10 cellular contexts compared by ENCODE assay signal in genomic region chr12:42588308-42588836, GRCh38. TPM values are rescaled to one million over a fixed set of nuclear protein-coding genes. Genes with fewer than 3 reads are reported as not detected.
A peak's percentile ranks its signal among the peaks of the same experiment; 100 is the strongest.
DNase-seq lines count a peak whose midpoint lies in the region; ATAC-seq, FAIRE-seq and TF ChIP-seq lines count a peak whose summit lies in the region.
"Had no signal": no experiment of that assay in that cellular context is flagged by ENCODE, and none has a peak within 500 bp of the region (broad histone marks: within the 10 kb centered on the region; RNA-seq: fewer than 3 reads in every experiment).

No MANE protein-coding gene starts in this region.

- H3K79me1 ChIP-seq in mesenchymal stem cell (replicated peaks; ENCODE audit: low read length, poor library complexity, severe bottlenecking): peaks cover 2% of the 10 kb centered on the region

- H3K9me3 Mint-ChIP-seq in activated T-cell treated with anti-CD3 and anti-CD28 coated beads, Interleukin-2, amount 50 U/mL, for 4 hours: no peaks in the 10 kb centered on the region

- no peak overlapping the region for H2AFZ ChIP-seq in mesenchymal stem cell (ENCODE audit: low read depth, low read length)

- H2BK12ac ChIP-seq in mesenchymal stem cell (ENCODE audit: low read length in 2 of 2): no peak overlapping the region

- no peak for DNase-seq in activated T-cell treated with anti-CD3 and anti-CD28 coated beads, Interleukin-2, amount 50 U/mL, for 4 hours
- DNase-seq in activated T-cell treated with anti-CD3 and anti-CD28 coated beads, Interleukin-2, amount 50 U/mL, for 1 hour: no peak
- no peak for DNase-seq in bronchial epithelial cell (ENCODE audit: low read depth)
- peak; percentile 16 for DNase-seq in mesenchymal stem cell
- no peak for DNase-seq in upper lobe of left lung
- DNase-seq in NCI-H2227 (lab: John Stamatoyannopoulos, UW; ENCODE audit: unreplicated experiment): no peak
- no peak for DNase-seq in NCI-H1694 (lab: John Stamatoyannopoulos, UW)
- DNase-seq: effector memory CD4-positive, alpha-beta T cell had no signal

- TF ChIP-seq POLR2A in upper lobe of left lung (IDR thresholded peaks at IDR 0.05): no peak

- peaks cover 57% of the 10 kb centered on the region for H3K27me3 Mint-ChIP-seq in activated T-cell treated with anti-CD3 and anti-CD28 coated beads, Interleukin-2, amount 50 U/mL, for 4 hours (ENCODE audit: low read depth)

- H3K4me3 Mint-ChIP-seq in activated T-cell treated with anti-CD3 and anti-CD28 coated beads, Interleukin-2, amount 50 U/mL, for 4 hours: peak overlapping the region; percentile 54

- no peak overlapping the region for H3K4ac ChIP-seq in mesenchymal stem cell (ENCODE audit: low read depth in 1 of 2, low read length in 2 of 2)

- peaks cover 15% of the 10 kb centered on the region for H3K4me1 Mint-ChIP-seq in activated T-cell treated with anti-CD3 and anti-CD28 coated beads, Interleukin-2, amount 50 U/mL, for 4 hours (ENCODE audit: low read depth)

- 10% methylated on average over 11 of the region's 11 CpGs for WGBS in mesenchymal stem cell
- 11 to 13% methylated on average over 11 of the region's 11 CpGs for WGBS in upper lobe of left lung, 2 donors

- H2BK120ac ChIP-seq in mesenchymal stem cell (ENCODE audit: low read depth, low read length): no peak overlapping the region

- H3K18ac ChIP-seq in mesenchymal stem cell (ENCODE audit: low read depth in 1 of 2, low read length in 2 of 2): no peak overlapping the region

- ATAC-seq in activated T-cell treated with anti-CD3 and anti-CD28 coated beads, Interleukin-2, amount 50 U/mL, for 4 hours: no peak
- ATAC-seq in upper lobe of left lung (ENCODE audit: low FRiP score in 2 of 2): no peak
- ATAC-seq in GM19395 (IDR thresholded peaks at IDR 0.05; ENCODE audit: unreplicated experiment): no peak

- no peak overlapping the region for H2BK15ac ChIP-seq in mesenchymal stem cell (ENCODE audit: low read depth, poor library complexity, severe bottlenecking)

- H3K36me3 ChIP-seq in bronchial epithelial cell (ENCODE audit: control insufficient read depth, insufficient read depth, low read length): no peaks in the 10 kb centered on the region
- H3K36me3 ChIP-seq in mesenchymal stem cell (ENCODE audit: control insufficient read depth in 1 of 2, insufficient read depth in 2 of 2, low read depth in 1 of 2, low read length in 2 of 2): peaks cover 6% of the 10 kb centered on the region in 2 experiments
- H3K36me3 ChIP-seq in upper lobe of left lung: no peaks in the 10 kb centered on the region

- no peak for TF ChIP-seq CTCF in bronchial epithelial cell (IDR thresholded peaks at IDR 0.05; ENCODE audit: insufficient read depth, low read length, severe bottlenecking)
- no peak for TF ChIP-seq CTCF in upper lobe of left lung (IDR thresholded peaks at IDR 0.05)

- H3K9ac ChIP-seq in mesenchymal stem cell (ENCODE audit: low read length): peak overlapping the region; percentile 87

- no peak for TF ChIP-seq EP300 in upper lobe of left lung (IDR thresholded peaks at IDR 0.05)

- no peaks in the 10 kb centered on the region for H3K9me3 ChIP-seq in mesenchymal stem cell (ENCODE audit: control insufficient read depth, low read length)
- no peaks in the 10 kb centered on the region for H3K9me3 ChIP-seq in upper lobe of left lung

- H2AK5ac ChIP-seq in mesenchymal stem cell (ENCODE audit: low read length, severe bottlenecking): no peak overlapping the region

- H3K14ac ChIP-seq in mesenchymal stem cell (ENCODE audit: low read length in 2 of 2): no peak overlapping the region

- no peaks in the 10 kb centered on the region for H3K27me3 ChIP-seq in bronchial epithelial cell (ENCODE audit: control insufficient read depth, insufficient read depth, low read length)
- no peaks in the 10 kb centered on the region for H3K27me3 ChIP-seq in mesenchymal stem cell (ENCODE audit: control insufficient read depth in 1 of 2, insufficient read depth in 1 of 2, low read length in 2 of 2)
- peaks cover 0 to 6% (median 0%) of the 10 kb centered on the region in 4 donors for H3K27me3 ChIP-seq in upper lobe of left lung

- no peaks in the 10 kb centered on the region for H3K36me3 Mint-ChIP-seq in activated T-cell treated with anti-CD3 and anti-CD28 coated beads, Interleukin-2, amount 50 U/mL, for 4 hours (ENCODE audit: insufficient read depth)

- H2BK5ac ChIP-seq in mesenchymal stem cell (ENCODE audit: low read depth, low read length, poor library complexity, severe bottlenecking): peak overlapping the region; percentile 97

- peaks cover 11% of the 10 kb centered on the region for H3K4me1 ChIP-seq in mesenchymal stem cell (ENCODE audit: control insufficient read depth, insufficient read depth, low read depth, low read length)
- H3K4me1 ChIP-seq in upper lobe of left lung: peaks cover 5 to 63% (median 30%) of the 10 kb centered on the region in 4 donors

- peak overlapping the region; percentile 78 for H3K27ac ChIP-seq in mesenchymal stem cell (ENCODE audit: low read length, poor library complexity, severe bottlenecking)
- H3K27ac ChIP-seq in upper lobe of left lung: peak overlapping the region in 3 of 4 donors; percentile 25 to 85 (median 83)

- no peak overlapping the region for H4K91ac ChIP-seq in mesenchymal stem cell (ENCODE audit: low read length)

- H3K4me2 ChIP-seq in mesenchymal stem cell (ENCODE audit: low read length, poor library complexity, severe bottlenecking): peak overlapping the region; percentile 61

- H3K4me3 ChIP-seq in bronchial epithelial cell (ENCODE audit: low read depth, low read length): peak overlapping the region; percentile 84
- peak overlapping the region; percentile 65 to 88 for H3K4me3 ChIP-seq in mesenchymal stem cell (ENCODE audit: insufficient read depth in 1 of 2, low read depth in 1 of 2, low read length in 2 of 2)
- H3K4me3 ChIP-seq in upper lobe of left lung: peak overlapping the region; percentile 71 to 88 (median 72)

- H4K8ac ChIP-seq in mesenchymal stem cell (ENCODE audit: low read length): no peak overlapping the region

- FAIRE-seq in bronchial epithelial cell (lab: Jason Lieb, UNC): no peak
- FAIRE-seq: G401.6 had no signal

- H3K23ac ChIP-seq in mesenchymal stem cell (ENCODE audit: low read length in 2 of 2): no peak overlapping the region

RNA-seq across cellular contexts. Expression of gene PRICKLE1, which starts 1.2 kb away (rescaled TPM):
- total RNA-seq in activated T-cell treated with anti-CD3 and anti-CD28 coated beads, Interleukin-2, amount 50 U/mL, for 4 hours: not detected
- 1.1 and 2.4 TPM in 2 replicates for total RNA-seq in bronchial epithelial cell
- 1.5 TPM for polyA plus RNA-seq in mesenchymal stem cell (2013, experiment 1 of 2)
- polyA plus RNA-seq in mesenchymal stem cell (2013, experiment 2 of 2): 1.5 TPM
- total RNA-seq in upper lobe of left lung: 10 to 100 TPM in 3 of 6 donors, 1 to 10 TPM in 3; 7.3 to 18.2 (median 10.2) TPM
